In genomic region chr15:40327338-40327917, GRCh38 we compare ENCODE assay signal across 19 cellular contexts. TPM values are rescaled to one million over a fixed set of nuclear protein-coding genes. Genes with fewer than 3 reads are reported as not detected.
DNase-seq lines count a peak whose midpoint lies in the region; ATAC-seq, FAIRE-seq and TF ChIP-seq lines count a peak whose summit lies in the region.
"Had no signal": no experiment of that assay in that cellular context is flagged by ENCODE, and none has a peak within 500 bp of the region (broad histone marks: within the 10 kb centered on the region; RNA-seq: fewer than 3 reads in every experiment).

No MANE protein-coding gene starts in this region.

- H3K9me3 Mint-ChIP-seq in Calu3 (ENCODE audit: low read depth, unreplicated experiment): no peaks in the 10 kb centered on the region
- H3K9me3 Mint-ChIP-seq: naive thymus-derived CD8-positive, alpha-beta T cell had no signal

- H3K9me3 ChIP-seq in SK-N-SH: no peaks in the 10 kb centered on the region
- H3K9me3 ChIP-seq in adipocyte (ENCODE audit: control insufficient read depth, low read length): no peaks in the 10 kb centered on the region
- H3K9me3 ChIP-seq in keratinocyte (ENCODE audit: control insufficient read depth, low read depth, low read length): no peaks in the 10 kb centered on the region
- H3K9me3 ChIP-seq in thyroid gland: no peaks in the 10 kb centered on the region
- H3K9me3 ChIP-seq: A549, colonic mucosa had no signal

- H3K9ac ChIP-seq in SK-N-SH: no peak overlapping the region
- peak overlapping the region; percentile 58 for H3K9ac ChIP-seq in adipocyte (ENCODE audit: low read length)
- H3K9ac ChIP-seq in keratinocyte (ENCODE audit: control insufficient read depth, extremely low read depth, insufficient read depth, low read length): peak overlapping the region; percentile 31

- WGBS in SK-N-SH (ENCODE audit: low lambda C conversion rate): 86% methylated on average over 9 of the region's 9 CpGs
- WGBS in thyroid gland, 2 donors: 63 to 66% methylated on average over 9 of the region's 9 CpGs

- no peak overlapping the region for H3K4me3 Mint-ChIP-seq in Calu3 (ENCODE audit: low read depth, unreplicated experiment)
- H3K4me3 Mint-ChIP-seq: activated CD8-positive, alpha-beta memory T cell treated with anti-CD3 and anti-CD28 coated beads, Interleukin-2, amount 10 ng/mL, durations not matched to agents 7 days and 5 days had no signal

- dilution Hi-C loops in keratinocyte (cut with MboI; ENCODE audit: extremely low pct_ligation_motif_present, low sequenced_read_pairs): no loop called here

- H3K27ac Mint-ChIP-seq in Calu3 (ENCODE audit: unreplicated experiment): no peak overlapping the region
- H3K27ac Mint-ChIP-seq: activated CD8-positive, alpha-beta memory T cell treated with anti-CD3 and anti-CD28 coated beads, Interleukin-2, amount 10 ng/mL, durations not matched to agents 7 days and 5 days had no signal

- no peak for TF ChIP-seq EP300 in SK-N-SH (IDR thresholded peaks at IDR 0.05; ENCODE audit: borderline replicate concordance in 1 of 2, low read depth in 1 of 2, low read length in 1 of 2)

- no peaks in the 10 kb centered on the region for H4K20me1 ChIP-seq in SK-N-SH (ENCODE audit: insufficient read depth)
- H4K20me1 ChIP-seq in keratinocyte (ENCODE audit: control insufficient read depth, extremely low read depth, insufficient read depth, low read length): no peaks in the 10 kb centered on the region

- POLR2A ChIA-PET in SK-N-SH (lab: Yijun Ruan, JAX): interaction anchor here (1.4 kb wide), 1 partner anchor 9 kb away, joined by 4 read pairs; no protein-coding TSS in a partner anchor

- peak; percentile 17 for FAIRE-seq in keratinocyte (lab: Jason Lieb, UNC)
- FAIRE-seq: A549, HepG2 had no signal

- ATAC-seq in SK-N-SH treated with all-trans-retinoic acid at 6 μM for 48 hours: no peak
- ATAC-seq: A549; activated CD8-positive, alpha-beta memory T cell treated with anti-CD3 and anti-CD28 coated beads, Interleukin-2, amount 10 ng/mL, durations not matched to agents 7 days and 5 days; HepG2; naive thymus-derived CD8-positive, alpha-beta T cell; Right ventricle myocardium inferior had no signal

- H3F3A ChIP-seq in SK-N-SH (replicated peaks; ENCODE audit: insufficient read depth): peaks cover 20% of the 10 kb centered on the region

- H2AFZ ChIP-seq in SK-N-SH (ENCODE audit: low read depth): no peak overlapping the region
- H2AFZ ChIP-seq in keratinocyte (ENCODE audit: control insufficient read depth, low read length): no peak overlapping the region

- DNase-seq in SK-N-SH: no peak
- no peak for DNase-seq in adipocyte (ENCODE audit: low read depth)
- DNase-seq in keratinocyte (ENCODE audit: low read depth, low spot score): no peak
- DNase-seq in thyroid gland: no peak
- no peak for DNase-seq in Calu3
- no peak for DNase-seq in NCI-H2029 (lab: John Stamatoyannopoulos, UW)
- no peak for DNase-seq in NCI-H2227 (lab: John Stamatoyannopoulos, UW; ENCODE audit: unreplicated experiment)
- DNase-seq: activated CD8-positive, alpha-beta memory T cell treated with anti-CD3 and anti-CD28 coated beads, Interleukin-2, amount 10 ng/mL, durations not matched to agents 7 days and 5 days; activated naive CD4-positive, alpha-beta T cell treated with anti-CD3 and anti-CD28 coated beads, Interleukin-2, amount 50 U/mL, for 16 hours; colonic mucosa; kidney glomerular epithelial cell; naive thymus-derived CD8-positive, alpha-beta T cell; NCI-H748 treated with DMSO at 0.1 percent for 48 hours had no signal

- H3K36me3 Mint-ChIP-seq in Calu3 (ENCODE audit: insufficient read depth, unreplicated experiment): peaks cover 20% of the 10 kb centered on the region
- H3K36me3 Mint-ChIP-seq: naive thymus-derived CD8-positive, alpha-beta T cell had no signal

- no peak overlapping the region for H3K4me3 ChIP-seq in SK-N-SH (ENCODE audit: low read depth in 2 of 2, low read length in 1 of 2)
- H3K4me3 ChIP-seq in adipocyte (ENCODE audit: low read length): peak overlapping the region; percentile 17
- H3K4me3 ChIP-seq in keratinocyte (ENCODE audit: control insufficient read depth in 2 of 3, extremely low read depth in 1 of 3, insufficient read depth in 2 of 3, low read depth in 1 of 3, low read length in 3 of 3): peak overlapping the region in 1 of 3 experiments; percentile 38
- no peak overlapping the region for H3K4me3 ChIP-seq in thyroid gland (replicated peaks in 1 of 3)
- H3K4me3 ChIP-seq: A549, colonic mucosa, skin epidermis had no signal

- H3K27me3 Mint-ChIP-seq in Calu3 (ENCODE audit: unreplicated experiment): no peaks in the 10 kb centered on the region
- H3K27me3 Mint-ChIP-seq: naive thymus-derived CD8-positive, alpha-beta T cell had no signal

- TF ChIP-seq CTCF in SK-N-SH (IDR thresholded peaks at IDR 0.05): no peak
- no peak for TF ChIP-seq CTCF in keratinocyte (optimal IDR thresholded peaks at IDR 0.05 in 1 of 3, IDR thresholded peaks at IDR 0.05 in 1 of 3, conservative IDR thresholded peaks at IDR 0.05 in 1 of 3; ENCODE audit: extremely low read depth in 1 of 3, insufficient read depth in 2 of 3, low read length in 3 of 3)
- no peak for TF ChIP-seq CTCF in thyroid gland (IDR thresholded peaks at IDR 0.05)
- no peak for TF ChIP-seq CTCF in Calu3 (IDR thresholded peaks at IDR 0.05; ENCODE audit: unreplicated experiment)

- peaks cover 4% of the 10 kb centered on the region for H3K9me1 ChIP-seq in keratinocyte (ENCODE audit: control insufficient read depth, extremely low read depth, insufficient read depth, low read length)

- CTCF ChIA-PET in SK-N-SH (lab: Yijun Ruan, JAX) (interaction anchor here (1.1 to 70.6 kb wide), 8 partner anchors 13 to 179 kb away, joined by 3 to 2194 read pairs (median 10); partner anchors contain the start of genes ANKRD63, CCDC9B, DISP2 and INAFM2), Calu3 (lab: Charles Lee) (interaction anchor here (1.7 kb wide), 1 partner anchor 11 kb away, joined by 7 read pairs; no protein-coding TSS in a partner anchor)

- no TSS peak for BruUV-seq in Calu3 (replicated peaks; lab: Mats Ljungman, UMichigan)

- peaks cover 21 to 23% of the 10 kb centered on the region in 2 experiments for H3K4me1 ChIP-seq in SK-N-SH (ENCODE audit: control insufficient read depth in 1 of 2, insufficient read depth in 2 of 2, low read depth in 1 of 2, low read length in 1 of 2)
- peaks cover 57% of the 10 kb centered on the region for H3K4me1 ChIP-seq in adipocyte (ENCODE audit: control insufficient read depth, insufficient read depth, low read length)
- peaks cover 41% of the 10 kb centered on the region for H3K4me1 ChIP-seq in keratinocyte (ENCODE audit: control insufficient read depth, extremely low read depth, insufficient read depth, low read length)
- peaks cover 68 to 84% of the 10 kb centered on the region in 2 donors for H3K4me1 ChIP-seq in thyroid gland

- H3K27me3 ChIP-seq in SK-N-SH (ENCODE audit: insufficient read depth) (no peaks in the 10 kb centered on the region), adipocyte (replicated peaks; ENCODE audit: control insufficient read depth, insufficient read depth, low read length) (no peaks in the 10 kb centered on the region), keratinocyte (ENCODE audit: control insufficient read depth, extremely low read depth, insufficient read depth, low read length) (no peaks in the 10 kb centered on the region), thyroid gland (no peaks in the 10 kb centered on the region)
- H3K27me3 ChIP-seq: colonic mucosa had no signal

- intact Hi-C loops in thyroid gland (cut with DNase I) (no loop called here), Calu3 (cut with micrococcal nuclease; ENCODE audit: unreplicated experiment) (no loop called here)

- H3K36me3 ChIP-seq in SK-N-SH (replicated peaks in 1 of 2; ENCODE audit: control insufficient read depth in 1 of 2, insufficient read depth in 2 of 2, low read length in 1 of 2) (peaks cover 0 to 4% of the 10 kb centered on the region in 2 experiments), adipocyte (ENCODE audit: control insufficient read depth, insufficient read depth, low read length, severe bottlenecking) (peaks cover 5% of the 10 kb centered on the region), keratinocyte (ENCODE audit: control insufficient read depth in 2 of 2, extremely low read depth in 1 of 2, insufficient read depth in 2 of 2, low read length in 2 of 2) (peaks cover 0 to 10% of the 10 kb centered on the region in 2 experiments), thyroid gland (no peaks in the 10 kb centered on the region)
- H3K36me3 ChIP-seq: colonic mucosa had no signal

- peaks cover 15% of the 10 kb centered on the region; the same call in 1 of the 2 replicates for H3K79me2 ChIP-seq in SK-N-SH (ENCODE audit: insufficient read depth)
- H3K79me2 ChIP-seq in keratinocyte (ENCODE audit: control insufficient read depth, insufficient read depth, low read length): peaks cover 21% of the 10 kb centered on the region

- TF ChIP-seq POLR2A in thyroid gland (IDR thresholded peaks at IDR 0.05): no peak

- no peak for TF ChIP-seq RAD21 in SK-N-SH (IDR thresholded peaks at IDR 0.05; ENCODE audit: low read length)

- H3K9me2 ChIP-seq in SK-N-SH: no peaks in the 10 kb centered on the region

- H3K4me2 ChIP-seq in SK-N-SH (peak overlapping the region; percentile 10; the same call in 1 of the 2 replicates), keratinocyte (ENCODE audit: control insufficient read depth, extremely low read depth, insufficient read depth, low read depth, low read length) (peak overlapping the region; percentile 70)
- H3K4me2 ChIP-seq: A549 had no signal

- no peaks in the 10 kb centered on the region for H3K4me1 Mint-ChIP-seq in Calu3 (ENCODE audit: low read depth, unreplicated experiment)

- H3K27ac ChIP-seq in SK-N-SH (ENCODE audit: low read depth in 2 of 2, low read length in 1 of 2) (no peak overlapping the region), keratinocyte (ENCODE audit: control insufficient read depth, insufficient read depth, low read length) (peak overlapping the region; percentile 44), thyroid gland (peak overlapping the region; percentile 95 to 99 (median 99))
- H3K27ac ChIP-seq: A549, colonic mucosa, skin epidermis had no signal

RNA-seq across cellular contexts. Expression of gene INAFM2, which starts 3.9 kb away (rescaled TPM):
- polyA plus RNA-seq in SK-N-SH (2012; rRNA removed) (7.8 and 9.8 TPM in 2 replicates), keratinocyte (9.1 to 15.2 TPM (median 13.5 TPM) in 3 replicates)
- 10.2 and 10.7 TPM in 2 replicates for polyA plus RNA-seq in SK-N-SH (2012; cell fraction: cytosol; rRNA removed)
- polyA plus RNA-seq in SK-N-SH (2012; cell fraction: nucleus; rRNA removed): 8.0 and 11.1 TPM in 2 replicates
- polyA plus RNA-seq in keratinocyte (2011; ENCODE audit: low read depth): 2.5 TPM
- polyA plus RNA-seq in keratinocyte (2011; cell fraction: cytosol; rRNA removed): 8.5 and 17.1 TPM in 2 replicates
- 17.2 and 18.4 TPM in 2 replicates for polyA plus RNA-seq in keratinocyte (2011; cell fraction: nucleus; rRNA removed)
- polyA plus RNA-seq in keratinocyte (2012; ENCODE audit: low replicate concordance): 7.8 and 18.3 TPM in 2 replicates
- polyA minus RNA-seq in keratinocyte: 4.8 to 6.7 TPM (median 6.4 TPM) in 3 replicates
- 10.7 TPM for polyA minus RNA-seq in keratinocyte (2011; cell fraction: cytosol; rRNA and poly(A)+ RNA removed)
- 4.6 and 5.9 TPM in 2 replicates for polyA minus RNA-seq in keratinocyte (2011; cell fraction: nucleus; rRNA and poly(A)+ RNA removed)
- total RNA-seq in thyroid gland (10 to 100 TPM; 47.5 to 86.9 (median 63.8) TPM), Calu3 (2022) (14.3 and 16.6 TPM in 2 replicates)

RNA-seq across cellular contexts. Expression of gene CCDC9B, which starts 13.3 kb away (rescaled TPM):
- polyA plus RNA-seq in SK-N-SH (2012; rRNA removed) (13.7 and 14.2 TPM in 2 replicates), keratinocyte (6.3 to 9.6 TPM (median 7.4 TPM) in 3 replicates)
- 10.4 and 12.0 TPM in 2 replicates for polyA plus RNA-seq in SK-N-SH (2012; cell fraction: cytosol; rRNA removed)
- 82.8 and 92.4 TPM in 2 replicates for polyA plus RNA-seq in SK-N-SH (2012; cell fraction: nucleus; rRNA removed)
- 32.3 TPM for polyA plus RNA-seq in keratinocyte (2011; ENCODE audit: low read depth)
- 7.6 and 13.9 TPM in 2 replicates for polyA plus RNA-seq in keratinocyte (2011; cell fraction: cytosol; rRNA removed)
- 105 and 122 TPM in 2 replicates for polyA plus RNA-seq in keratinocyte (2011; cell fraction: nucleus; rRNA removed)
- polyA plus RNA-seq in keratinocyte (2012; ENCODE audit: low replicate concordance): 22.8 and 85.9 TPM in 2 replicates
- 27.3 to 109 TPM (median 58.7 TPM) in 3 replicates for polyA minus RNA-seq in keratinocyte
- 16.5 TPM for polyA minus RNA-seq in keratinocyte (2011; cell fraction: cytosol; rRNA and poly(A)+ RNA removed)
- polyA minus RNA-seq in keratinocyte (2011; cell fraction: nucleus; rRNA and poly(A)+ RNA removed): 44.7 and 58.6 TPM in 2 replicates
- total RNA-seq in thyroid gland (100 to 1,000 TPM in 2 of 4 donors, 10 to 100 TPM in 2; 54.2 to 126 (median 97.5) TPM), Calu3 (2022) (85.6 and 102 TPM in 2 replicates)

RNA-seq across cellular contexts. Expression of gene PLCB2, which starts 19.7 kb away (rescaled TPM):
- 0.15 TPM in 2 replicates for polyA plus RNA-seq in SK-N-SH (2012; rRNA removed)
- polyA plus RNA-seq in SK-N-SH (2012; cell fraction: cytosol; rRNA removed): 0.10 and 0.12 TPM in 2 replicates
- 0.44 and 0.59 TPM in 2 replicates for polyA plus RNA-seq in SK-N-SH (2012; cell fraction: nucleus; rRNA removed)
- polyA plus RNA-seq in keratinocyte: 0.52 to 1.1 TPM (median 0.73 TPM) in 3 replicates
- not detected for polyA plus RNA-seq in keratinocyte (2011; ENCODE audit: low read depth)
- 0.69 and 0.72 TPM in 2 replicates for polyA plus RNA-seq in keratinocyte (2011; cell fraction: cytosol; rRNA removed)
- 0.73 and 1.3 TPM in 2 replicates for polyA plus RNA-seq in keratinocyte (2011; cell fraction: nucleus; rRNA removed)
- 0.23 and 1.4 TPM in 2 replicates for polyA plus RNA-seq in keratinocyte (2012; ENCODE audit: low replicate concordance)
- 0.40 to 0.69 TPM in 2 of 3 replicates, not detected in the other for polyA minus RNA-seq in keratinocyte
- not detected for polyA minus RNA-seq in keratinocyte (2011; cell fraction: cytosol; rRNA and poly(A)+ RNA removed)
- polyA minus RNA-seq in keratinocyte (2011; cell fraction: nucleus; rRNA and poly(A)+ RNA removed): not detected in 2 replicates
- 1 to 10 TPM; 1.7 to 7.2 (median 4.1) TPM for total RNA-seq in thyroid gland
- total RNA-seq in Calu3 (2022): 37.3 and 43.1 TPM in 2 replicates
- total RNA-seq: HepG2 had no signal

RNA-seq across cellular contexts. Expression of gene PHGR1, which starts 23.4 kb away (rescaled TPM):
- not detected in 2 replicates for polyA plus RNA-seq in SK-N-SH (2012; rRNA removed)
- not detected in 2 replicates for polyA plus RNA-seq in SK-N-SH (2012; cell fraction: cytosol; rRNA removed)
- not detected in 2 replicates for polyA plus RNA-seq in SK-N-SH (2012; cell fraction: nucleus; rRNA removed)
- not detected in 3 replicates for polyA plus RNA-seq in keratinocyte
- not detected for polyA plus RNA-seq in keratinocyte (2011; ENCODE audit: low read depth)
- not detected in 2 replicates for polyA plus RNA-seq in keratinocyte (2011; cell fraction: cytosol; rRNA removed)
- not detected in 2 replicates for polyA plus RNA-seq in keratinocyte (2011; cell fraction: nucleus; rRNA removed)
- polyA plus RNA-seq in keratinocyte (2012; ENCODE audit: low replicate concordance): not detected in 2 replicates
- not detected in 3 replicates for polyA minus RNA-seq in keratinocyte
- not detected for polyA minus RNA-seq in keratinocyte (2011; cell fraction: cytosol; rRNA and poly(A)+ RNA removed)
- polyA minus RNA-seq in keratinocyte (2011; cell fraction: nucleus; rRNA and poly(A)+ RNA removed): not detected in 2 replicates
- not detected for total RNA-seq in thyroid gland
- total RNA-seq in Calu3 (2022): not detected in 2 replicates
- total RNA-seq: activated CD8-positive, alpha-beta memory T cell treated with anti-CD3 and anti-CD28 coated beads, Interleukin-2, amount 10 ng/mL, durations not matched to agents 7 days and 5 days; HepG2; naive thymus-derived CD8-positive, alpha-beta T cell; Right ventricle myocardium inferior; temporal lobe had no signal
- polyA plus RNA-seq: A549; HepG2; naive thymus-derived CD8-positive, alpha-beta T cell had no signal

RNA-seq across cellular contexts. Expression of gene DISP2, which starts 30.6 kb away (rescaled TPM):
- polyA plus RNA-seq in SK-N-SH (2012; rRNA removed): 0.08 and 0.12 TPM in 2 replicates
- 0.09 and 0.26 TPM in 2 replicates for polyA plus RNA-seq in SK-N-SH (2012; cell fraction: cytosol; rRNA removed)
- 0.14 and 0.33 TPM in 2 replicates for polyA plus RNA-seq in SK-N-SH (2012; cell fraction: nucleus; rRNA removed)
- polyA plus RNA-seq in keratinocyte: 0.12 to 0.68 TPM (median 0.12 TPM) in 3 replicates
- polyA plus RNA-seq in keratinocyte (2011; ENCODE audit: low read depth): 0.05 TPM
- polyA plus RNA-seq in keratinocyte (2011; cell fraction: cytosol; rRNA removed): 0.09 and 0.60 TPM in 2 replicates
- 0.97 and 1.1 TPM in 2 replicates for polyA plus RNA-seq in keratinocyte (2011; cell fraction: nucleus; rRNA removed)
- polyA plus RNA-seq in keratinocyte (2012; ENCODE audit: low replicate concordance): 0.28 and 1.6 TPM in 2 replicates
- polyA minus RNA-seq in keratinocyte: 0.26 to 1.2 TPM (median 0.64 TPM) in 3 replicates
- 0.19 TPM for polyA minus RNA-seq in keratinocyte (2011; cell fraction: cytosol; rRNA and poly(A)+ RNA removed)
- polyA minus RNA-seq in keratinocyte (2011; cell fraction: nucleus; rRNA and poly(A)+ RNA removed): 0.54 and 0.74 TPM in 2 replicates
- total RNA-seq in thyroid gland: 1 to 10 TPM in 3 of 4 donors, under 1 TPM in 1; 0.81 to 5.9 (median 3.6) TPM
- total RNA-seq in Calu3 (2022): 1.1 and 1.3 TPM in 2 replicates

Comparison
In these comparisons a context has a peak if more than half of its experiments do, and no peak if none do; other contexts are left out.
1. H3K27ac ChIP-seq: peak in keratinocyte (single experiment) and thyroid gland (3 of 3); none in SK-N-SH (0 of 2).